ENCODE assay signal across 8 cellular contexts in genomic region chr1:30379684-30380624, GRCh38.
DNase-seq lines count a peak whose midpoint lies in the region; ATAC-seq, FAIRE-seq and TF ChIP-seq lines count a peak whose summit lies in the region.

No MANE protein-coding gene starts in this region.

- no peaks in the 10 kb centered on the region for H3K36me3 Mint-ChIP-seq in neural progenitor cell

- no peaks in the 10 kb centered on the region for H3K27me3 ChIP-seq in DND-41 (ENCODE audit: insufficient read depth, low read length, poor library complexity)
- H3K27me3 ChIP-seq in Karpas-422 (ENCODE audit: low read length) = no peaks in the 10 kb centered on the region
- peaks cover 12% of the 10 kb centered on the region; the same call in 1 of the 2 replicates for H3K27me3 ChIP-seq in PC-3 (ENCODE audit: low read length)
- no peaks in the 10 kb centered on the region for H3K27me3 ChIP-seq in neural progenitor cell

- H3K9me3 Mint-ChIP-seq in neural progenitor cell = no peaks in the 10 kb centered on the region

- H3K4me2 ChIP-seq in DND-41 (ENCODE audit: insufficient read depth, low read length) (no peak overlapping the region), Karpas-422 (ENCODE audit: low read depth, low read length, poor library complexity, severe bottlenecking) (no peak overlapping the region), PC-3 (ENCODE audit: low read length) (peak overlapping the region; percentile 47), neural progenitor cell (no peak overlapping the region)

- H4K20me1 ChIP-seq in DND-41 (ENCODE audit: insufficient read depth, low read length) (no peaks in the 10 kb centered on the region), Karpas-422 (ENCODE audit: insufficient read depth, low read depth, low read length) (no peaks in the 10 kb centered on the region), PC-3 (ENCODE audit: low read length) (no peaks in the 10 kb centered on the region), neural progenitor cell (ENCODE audit: low read depth) (no peaks in the 10 kb centered on the region)

- peak; percentile 89 for TF ChIP-seq CTCF in DND-41 (IDR thresholded peaks at IDR 0.05; ENCODE audit: borderline replicate concordance, extremely low read depth, low read length, poor library complexity, severe bottlenecking)
- TF ChIP-seq CTCF in PC-3 (conservative IDR thresholded peaks at IDR 0.05; ENCODE audit: low read depth, low read length) = peak; percentile 78
- TF ChIP-seq CTCF in neural progenitor cell (IDR thresholded peaks at IDR 0.05) = peak; percentile 73

- H3K4me3 Mint-ChIP-seq in neural progenitor cell = no peak overlapping the region

- H3K4me3 ChIP-seq in DND-41 (ENCODE audit: low read depth in 1 of 2, low read length in 2 of 2) = no peak overlapping the region
- no peak overlapping the region for H3K4me3 ChIP-seq in Karpas-422 (ENCODE audit: low read length)
- H3K4me3 ChIP-seq in PC-3 (ENCODE audit: low read length) = no peak overlapping the region
- no peak overlapping the region for H3K4me3 ChIP-seq in neural progenitor cell

- H3K27ac Mint-ChIP-seq in neural progenitor cell = peak overlapping the region; percentile 72

- peak overlapping the region; percentile 62 for H3K27ac ChIP-seq in DND-41 (ENCODE audit: low read length)
- H3K27ac ChIP-seq in Karpas-422 (ENCODE audit: low read length) = no peak overlapping the region
- no peak overlapping the region for H3K27ac ChIP-seq in PC-3 (ENCODE audit: low read length)
- no peak overlapping the region for H3K27ac ChIP-seq in neural progenitor cell

- H3K79me2 ChIP-seq in DND-41 (ENCODE audit: insufficient read depth, low read length) (no peaks in the 10 kb centered on the region), Karpas-422 (ENCODE audit: low read length) (no peaks in the 10 kb centered on the region), PC-3 (ENCODE audit: low read length) (no peaks in the 10 kb centered on the region), neural progenitor cell (ENCODE audit: low read depth) (no peaks in the 10 kb centered on the region)

- H3K9me3 ChIP-seq in DND-41 (ENCODE audit: insufficient read depth, low read length, severe bottlenecking) (no peaks in the 10 kb centered on the region), Karpas-422 (ENCODE audit: low read length) (no peaks in the 10 kb centered on the region), PC-3 (ENCODE audit: low read length) (no peaks in the 10 kb centered on the region), neural progenitor cell (ENCODE audit: low read depth) (no peaks in the 10 kb centered on the region)

- FAIRE-seq in frontal cortex (lab: Jason Lieb, UNC) = no peak

- no peak overlapping the region for H3K9ac ChIP-seq in DND-41 (ENCODE audit: low read depth, low read length)
- H3K9ac ChIP-seq in Karpas-422 (ENCODE audit: low read length) = no peak overlapping the region
- H3K9ac ChIP-seq in PC-3 (ENCODE audit: low read length) = no peak overlapping the region
- no peak overlapping the region for H3K9ac ChIP-seq in neural progenitor cell

- peak overlapping the region; percentile 46 for H2AFZ ChIP-seq in DND-41 (ENCODE audit: low read depth, low read length)
- no peak overlapping the region for H2AFZ ChIP-seq in Karpas-422 (ENCODE audit: low read length)
- H2AFZ ChIP-seq in PC-3 (ENCODE audit: low read length) = peak overlapping the region; percentile 75
- H2AFZ ChIP-seq in neural progenitor cell (replicated peaks) = peak overlapping the region; percentile 48

- H3K27me3 Mint-ChIP-seq in neural progenitor cell (ENCODE audit: insufficient read depth, low read depth) = peaks cover 7% of the 10 kb centered on the region

- CTCF ChIA-PET in PC-3 (lab: Charles Lee) = interaction anchor here (0.6 to 1.8 kb wide), 6 partner anchors 26 to 1154 kb away, joined by 3 to 15 read pairs (median 4); partner anchors contain the start of gene PTPRU

- H3K36me3 ChIP-seq in DND-41 (ENCODE audit: insufficient read depth, low read length) (no peaks in the 10 kb centered on the region), Karpas-422 (ENCODE audit: insufficient read depth, low read length) (no peaks in the 10 kb centered on the region), PC-3 (ENCODE audit: low read depth, low read length) (no peaks in the 10 kb centered on the region), neural progenitor cell (no peaks in the 10 kb centered on the region)

- H3K4me1 Mint-ChIP-seq in neural progenitor cell = peaks cover 15% of the 10 kb centered on the region

- H3F3A ChIP-seq in PC-3 (ENCODE audit: low read length, unreplicated experiment) = no peaks in the 10 kb centered on the region
- H3F3A ChIP-seq in neural progenitor cell (ENCODE audit: low read depth) = peaks cover 7% of the 10 kb centered on the region

- H3K9me2 ChIP-seq in Karpas-422 (replicated peaks; ENCODE audit: insufficient read depth, low read length) (no peaks in the 10 kb centered on the region), PC-3 (replicated peaks; ENCODE audit: low read length) (no peaks in the 10 kb centered on the region)

- H3K4me1 ChIP-seq in DND-41 (ENCODE audit: insufficient read depth, low read length) (peaks cover 25% of the 10 kb centered on the region), Karpas-422 (ENCODE audit: low read length) (peaks cover 3% of the 10 kb centered on the region; the same call in 1 of the 2 replicates), PC-3 (ENCODE audit: insufficient read depth, low read length) (no peaks in the 10 kb centered on the region), neural progenitor cell (peaks cover 20% of the 10 kb centered on the region)

- intact Hi-C loops in PC-3 (cut with micrococcal nuclease) = loop anchor here (5.0 to 10.0 kb wide), 4 partner anchors 465 to 1143 kb away; partner anchors contain the start of gene PTPRU

- ATAC-seq in DND-41 (ENCODE audit: insufficient read depth, low read depth) = peak; percentile 60
- ATAC-seq in PC-3 = peak; percentile 80
- no peak for ATAC-seq in HG03039 (IDR thresholded peaks at IDR 0.05; ENCODE audit: unreplicated experiment)
- ATAC-seq in HG03342 (IDR thresholded peaks at IDR 0.05; ENCODE audit: unreplicated experiment) = no peak

- no TSS peak for BruUV-seq in PC-3 (replicated peaks; lab: Mats Ljungman, UMichigan)

- peak; percentile 69 for DNase-seq in DND-41
- peak; percentile 91 for DNase-seq in Karpas-422
- DNase-seq in PC-3 = peak; percentile 78
- DNase-seq in activated gamma-delta T cell treated with anti-CD3 and anti-CD28 coated beads, Interleukin-2, amount 50 U/mL, for 16 hours (ENCODE audit: low read depth) = peak; percentile 12
- peak; percentile 66 to 89 for DNase-seq in frontal cortex (ENCODE audit: low spot score in 2 of 2)
- DNase-seq in neural progenitor cell (ENCODE audit: low spot score) = peak; percentile 87

- POLR2A ChIA-PET in PC-3 (lab: Charles Lee; ENCODE audit: unreplicated experiment) = no interaction called here

Comparison
In these comparisons a context has a peak if more than half of its experiments do, and no peak if none do; other contexts are left out.
1. ATAC-seq: peak in DND-41 (single experiment) and PC-3 (single experiment); none in HG03039 (single experiment) and HG03342 (single experiment).
2. DNase-seq: peak in every context shown above with its lines; median percentile 91 in Karpas-422; 87 in neural progenitor cell; 78 in PC-3; 78 in frontal cortex; 69 in DND-41; 12 in activated gamma-delta T cell treated with anti-CD3 and anti-CD28 coated beads, Interleukin-2, amount 50 U/mL, for 16 hours.
3. Peak in every context shown above with its lines, with median percentiles within 50 percentile points of each other: CTCF ChIP-seq.